ENCODE assay signal across 10 cellular contexts in genomic region chr4:113692809-113693411, GRCh38.
DNase-seq lines count a peak whose midpoint lies in the region; ATAC-seq and TF ChIP-seq lines count a peak whose summit lies in the region.
"Had no signal": no experiment of that assay in that cellular context is flagged by ENCODE, and none has a peak within 500 bp of the region (broad histone marks: within the 10 kb centered on the region; RNA-seq: fewer than 3 reads in every experiment).

No MANE protein-coding gene starts in this region.

- no peaks in the 10 kb centered on the region for H3K9me3 ChIP-seq in thoracic aorta
- no peaks in the 10 kb centered on the region for H3K9me3 ChIP-seq in neuronal stem cell (replicated peaks in 1 of 2; ENCODE audit: control insufficient read depth in 2 of 2, insufficient read depth in 1 of 2, low read depth in 1 of 2, low read length in 2 of 2)

- H3K27ac ChIP-seq in thoracic aorta: no peak overlapping the region
- no peak overlapping the region for H3K27ac ChIP-seq in neuronal stem cell (replicated peaks; ENCODE audit: low read length)
- H3K27ac ChIP-seq: C4-2B had no signal

- H3K9me3 Mint-ChIP-seq in activated T-cell treated with anti-CD3 and anti-CD28 coated beads, Interleukin-2, amount 50 U/mL, for 72 hours: no peaks in the 10 kb centered on the region
- H3K9me3 Mint-ChIP-seq in activated B cell treated with CpG ODN at 0.5 μM for 24 hours: no peaks in the 10 kb centered on the region
- H3K9me3 Mint-ChIP-seq: activated T-cell treated with anti-CD3 and anti-CD28 coated beads, Interleukin-2, amount 50 U/mL, for 4 hours had no signal

- no peak overlapping the region for H2AK5ac ChIP-seq in neuronal stem cell (ENCODE audit: low read depth, low read length)

- TF ChIP-seq CTCF in activated B cell treated with CpG ODN at 0.5 μM for 24 hours (IDR thresholded peaks at IDR 0.05) (no peak), thoracic aorta (IDR thresholded peaks at IDR 0.05) (no peak)

- H3K79me1 ChIP-seq in neuronal stem cell (ENCODE audit: low read depth, low read length): peaks cover 2% of the 10 kb centered on the region

- no peak overlapping the region for H4K8ac ChIP-seq in neuronal stem cell (ENCODE audit: low read depth, low read length)

- peak overlapping the region; percentile 25 for H3K27ac Mint-ChIP-seq in activated T-cell treated with anti-CD3 and anti-CD28 coated beads, Interleukin-2, amount 50 U/mL, for 72 hours
- H3K27ac Mint-ChIP-seq in activated B cell treated with CpG ODN at 0.5 μM for 24 hours: peak overlapping the region; percentile 79

- no peak overlapping the region for H3K4ac ChIP-seq in neuronal stem cell (ENCODE audit: low read length)

- CTCF ChIA-PET in activated B cell treated with CpG ODN at 0.5 μM for 24 hours (lab: Charles Lee): no interaction called here

- H3K36me3 ChIP-seq in thoracic aorta: no peaks in the 10 kb centered on the region
- no peaks in the 10 kb centered on the region for H3K36me3 ChIP-seq in neuronal stem cell (replicated peaks in 1 of 2; ENCODE audit: control insufficient read depth in 2 of 2, insufficient read depth in 2 of 2, low read length in 2 of 2)

- H3K18ac ChIP-seq in neuronal stem cell (ENCODE audit: low read length): no peak overlapping the region

- no peak overlapping the region for H2BK120ac ChIP-seq in neuronal stem cell (ENCODE audit: low read depth, low read length)

- H2AFZ ChIP-seq in neuronal stem cell (ENCODE audit: low read length): no peak overlapping the region

- no CpG with 5 or more reads among the region's 3 CpGs for WGBS in neuronal stem cell (ENCODE audit: extremely low coverage in 2 of 2, insufficient read length in 2 of 2, insufficient replicate concordance in 1 of 2), 2 donors

- no peak overlapping the region for H3K14ac ChIP-seq in neuronal stem cell (ENCODE audit: low read length)

- H3K27me3 ChIP-seq in thoracic aorta (replicated peaks; ENCODE audit: insufficient read depth): no peaks in the 10 kb centered on the region
- H3K27me3 ChIP-seq in neuronal stem cell (ENCODE audit: control insufficient read depth in 3 of 3, insufficient read depth in 3 of 3, low read depth in 1 of 3, low read length in 3 of 3): no peaks in the 10 kb centered on the region

- POLR2A ChIA-PET in activated B cell treated with CpG ODN at 0.5 μM for 24 hours (lab: Charles Lee): interaction anchor here (0.7 to 1.6 kb wide), 2 partner anchors 18 to 22 kb away, joined by 3 to 5 read pairs; no protein-coding TSS in a partner anchor

- no peak overlapping the region for H2BK12ac ChIP-seq in neuronal stem cell (ENCODE audit: low read length)

- H3K4me1 ChIP-seq in thoracic aorta (ENCODE audit: control insufficient read depth in 1 of 2, low read depth in 2 of 2): peaks cover 20 to 40% of the 10 kb centered on the region in 2 donors
- no peaks in the 10 kb centered on the region for H3K4me1 ChIP-seq in neuronal stem cell (ENCODE audit: control insufficient read depth in 2 of 2, insufficient read depth in 1 of 2, low read depth in 1 of 2, low read length in 2 of 2)

- peak in 1 of 2 donors; percentile 25 for ATAC-seq in activated T-cell treated with anti-CD3 and anti-CD28 coated beads, Interleukin-2, amount 50 U/mL, for 72 hours (replicated peaks in 1 of 2)
- ATAC-seq in HG03103 (IDR thresholded peaks at IDR 0.05; ENCODE audit: low read depth, unreplicated experiment) (peak; percentile 79), activated B cell treated with CpG ODN at 0.5 μM for 24 hours (ENCODE audit: low read depth) (peak; percentile 85), thoracic aorta (ENCODE audit: insufficient number of reproducible peaks, low FRiP score, low read depth) (no peak)

- H3K9ac ChIP-seq in neuronal stem cell (ENCODE audit: low read depth, low read length, poor library complexity): no peak overlapping the region

- no peak overlapping the region for H3K4me2 ChIP-seq in neuronal stem cell (ENCODE audit: insufficient read depth, low read length, poor library complexity, severe bottlenecking)

- H3K4me1 Mint-ChIP-seq in activated T-cell treated with anti-CD3 and anti-CD28 coated beads, Interleukin-2, amount 50 U/mL, for 72 hours (ENCODE audit: low read depth): peaks cover 37% of the 10 kb centered on the region
- peaks cover 42% of the 10 kb centered on the region for H3K4me1 Mint-ChIP-seq in activated B cell treated with CpG ODN at 0.5 μM for 24 hours

- H2BK15ac ChIP-seq in neuronal stem cell (ENCODE audit: low read length): no peak overlapping the region

- intact Hi-C loops in activated B cell treated with CpG ODN at 0.5 μM for 24 hours (cut with micrococcal nuclease): loop anchor here (1.0 to 5.0 kb wide), 2 partner anchors 10 to 34 kb away; no protein-coding TSS in a partner anchor

- H3K4me3 Mint-ChIP-seq in activated T-cell treated with anti-CD3 and anti-CD28 coated beads, Interleukin-2, amount 50 U/mL, for 72 hours: peak overlapping the region; percentile 44 to 46
- peak overlapping the region; percentile 56 for H3K4me3 Mint-ChIP-seq in activated B cell treated with CpG ODN at 0.5 μM for 24 hours
- H3K4me3 Mint-ChIP-seq: activated T-cell treated with anti-CD3 and anti-CD28 coated beads, Interleukin-2, amount 50 U/mL, for 4 hours had no signal

- no peaks in the 10 kb centered on the region for H3K27me3 Mint-ChIP-seq in activated T-cell treated with anti-CD3 and anti-CD28 coated beads, Interleukin-2, amount 50 U/mL, for 72 hours (ENCODE audit: low read depth)
- no peaks in the 10 kb centered on the region for H3K27me3 Mint-ChIP-seq in activated B cell treated with CpG ODN at 0.5 μM for 24 hours

- no peak overlapping the region for H2BK5ac ChIP-seq in neuronal stem cell (ENCODE audit: low read length)

- H3K4me3 ChIP-seq in thoracic aorta (peak overlapping the region; percentile 18), neuronal stem cell (ENCODE audit: low read length in 2 of 2) (no peak overlapping the region)

- no peak for DNase-seq in activated T-cell treated with anti-CD3 and anti-CD28 coated beads, Interleukin-2, amount 50 U/mL, for 72 hours
- no peak for DNase-seq in activated T-cell treated with anti-CD3 and anti-CD28 coated beads for 4 hours
- no peak for DNase-seq in activated B cell treated with CpG ODN at 0.5 μM for 24 hours
- no peak for DNase-seq in thoracic aorta (ENCODE audit: low spot score)
- no peak for DNase-seq in medulla oblongata (ENCODE audit: extremely low spot score)
- no peak for DNase-seq in GM19238 (ENCODE audit: insufficient read length, low spot score)
- no peak for DNase-seq in neuronal stem cell (ENCODE audit: low spot score)
- DNase-seq: activated T-cell treated with anti-CD3 and anti-CD28 coated beads, Interleukin-2, amount 50 U/mL, for 4 hours had no signal

- no peak overlapping the region for H4K91ac ChIP-seq in neuronal stem cell (ENCODE audit: low read depth, low read length, poor library complexity)

- H3K36me3 Mint-ChIP-seq in activated T-cell treated with anti-CD3 and anti-CD28 coated beads, Interleukin-2, amount 50 U/mL, for 72 hours (ENCODE audit: insufficient read depth in 2 of 2): peaks cover 3 to 12% of the 10 kb centered on the region in 2 donors
- H3K36me3 Mint-ChIP-seq in activated B cell treated with CpG ODN at 0.5 μM for 24 hours (ENCODE audit: low read depth): peaks cover 23% of the 10 kb centered on the region

- H3K23ac ChIP-seq in neuronal stem cell (ENCODE audit: low read depth, low read length, poor library complexity): no peak overlapping the region
